1 cellular context compared by ENCODE assay signal in the genomic region with DNA sequence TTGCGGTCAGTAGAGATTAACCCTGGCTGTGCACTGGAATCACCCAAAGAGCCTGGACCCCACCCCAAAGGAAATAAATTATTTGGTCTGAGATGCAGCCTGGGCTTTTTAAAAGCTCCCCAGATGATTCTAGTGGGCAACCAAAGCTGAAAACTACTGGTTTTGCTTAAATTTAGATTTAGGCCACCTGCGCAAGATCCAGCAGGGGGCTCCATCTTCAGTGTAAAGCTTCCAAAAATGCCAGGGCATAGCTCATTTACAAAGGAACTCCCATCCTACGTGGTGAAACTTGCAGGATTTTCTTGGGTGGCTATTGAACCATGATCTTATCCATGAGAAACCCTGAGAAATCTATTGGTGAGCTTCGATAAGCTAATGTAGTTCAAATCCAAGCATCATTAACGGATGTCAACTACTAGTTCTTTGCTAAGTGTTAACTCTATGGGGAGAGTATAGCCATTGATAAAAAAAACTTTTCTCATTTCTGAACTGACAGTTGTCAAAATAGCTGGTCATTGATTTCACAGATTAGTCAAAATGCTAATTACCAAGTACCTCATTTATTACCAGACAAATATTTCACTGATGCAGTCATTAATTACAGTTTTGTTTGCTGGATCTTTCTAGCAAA.
TF ChIP-seq lines count a peak whose summit lies in the region.

No MANE protein-coding gene starts in this region.

TF ChIP-seq in K562, 482 proteins besides CTCF, POLR2A, EP300 and RAD21 (continued from another document):
- TF ChIP-seq, protein P1, sequence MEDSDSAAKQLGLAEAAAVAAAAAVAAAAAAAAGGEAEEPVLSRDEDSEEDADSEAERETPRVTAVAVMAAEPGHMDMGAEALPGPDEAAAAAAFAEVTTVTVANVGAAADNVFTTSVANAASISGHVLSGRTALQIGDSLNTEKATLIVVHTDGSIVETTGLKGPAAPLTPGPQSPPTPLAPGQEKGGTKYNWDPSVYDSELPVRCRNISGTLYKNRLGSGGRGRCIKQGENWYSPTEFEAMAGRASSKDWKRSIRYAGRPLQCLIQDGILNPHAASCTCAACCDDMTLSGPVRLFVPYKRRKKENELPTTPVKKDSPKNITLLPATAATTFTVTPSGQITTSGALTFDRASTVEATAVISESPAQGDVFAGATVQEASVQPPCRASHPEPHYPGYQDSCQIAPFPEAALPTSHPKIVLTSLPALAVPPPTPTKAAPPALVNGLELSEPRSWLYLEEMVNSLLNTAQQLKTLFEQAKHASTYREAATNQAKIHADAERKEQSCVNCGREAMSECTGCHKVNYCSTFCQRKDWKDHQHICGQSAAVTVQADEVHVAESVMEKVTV (CRISPR knock-in tag; IDR thresholded peaks at IDR 0.05), result peak; percentile 46; the same call in 1 of the 2 replicates
- peak; percentile 35; the same call in 1 of the 2 replicates for TF ChIP-seq SMC3 (conservative IDR thresholded peaks at IDR 0.05; ENCODE audit: insufficient read depth, low read depth, low read length)
- no peak for TF ChIP-seq HMG20A (CRISPR knock-in tag; conservative IDR thresholded peaks at IDR 0.05)
- no peak for TF ChIP-seq ZNF263 (CRISPR knock-in tag; IDR thresholded peaks at IDR 0.05; ENCODE audit: borderline replicate concordance)
- TF ChIP-seq, protein P2, sequence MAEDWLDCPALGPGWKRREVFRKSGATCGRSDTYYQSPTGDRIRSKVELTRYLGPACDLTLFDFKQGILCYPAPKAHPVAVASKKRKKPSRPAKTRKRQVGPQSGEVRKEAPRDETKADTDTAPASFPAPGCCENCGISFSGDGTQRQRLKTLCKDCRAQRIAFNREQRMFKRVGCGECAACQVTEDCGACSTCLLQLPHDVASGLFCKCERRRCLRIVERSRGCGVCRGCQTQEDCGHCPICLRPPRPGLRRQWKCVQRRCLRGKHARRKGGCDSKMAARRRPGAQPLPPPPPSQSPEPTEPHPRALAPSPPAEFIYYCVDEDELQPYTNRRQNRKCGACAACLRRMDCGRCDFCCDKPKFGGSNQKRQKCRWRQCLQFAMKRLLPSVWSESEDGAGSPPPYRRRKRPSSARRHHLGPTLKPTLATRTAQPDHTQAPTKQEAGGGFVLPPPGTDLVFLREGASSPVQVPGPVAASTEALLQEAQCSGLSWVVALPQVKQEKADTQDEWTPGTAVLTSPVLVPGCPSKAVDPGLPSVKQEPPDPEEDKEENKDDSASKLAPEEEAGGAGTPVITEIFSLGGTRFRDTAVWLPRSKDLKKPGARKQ (CRISPR knock-in tag; IDR thresholded peaks at IDR 0.05), result no peak
- TF ChIP-seq ZFP30 (CRISPR knock-in tag; IDR thresholded peaks at IDR 0.05; ENCODE audit: borderline replicate concordance), result no peak
